Comparison of ENCODE assay signal across 19 cellular contexts in the genomic region with DNA sequence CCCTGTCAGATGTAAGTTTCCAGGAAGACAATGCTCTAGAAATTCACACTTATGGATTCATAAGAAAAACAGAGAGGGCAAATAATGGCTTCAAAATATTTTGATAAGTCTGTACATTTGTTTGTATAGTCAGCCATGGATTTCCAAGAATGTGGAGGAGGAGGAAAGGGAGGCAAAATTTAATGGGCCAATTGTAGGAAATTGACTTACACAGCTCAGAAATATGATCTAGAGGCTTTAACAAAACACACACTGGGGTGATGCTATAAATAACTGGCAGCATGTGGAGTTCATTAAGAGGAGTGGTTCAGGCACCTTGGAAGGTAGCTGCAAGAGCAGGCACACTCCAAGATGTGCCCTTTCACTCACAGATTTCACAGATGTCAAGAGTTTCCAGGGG.
DNase-seq lines count a peak whose midpoint lies in the region; ATAC-seq, FAIRE-seq and TF ChIP-seq lines count a peak whose summit lies in the region.
"Had no signal": no experiment of that assay in that cellular context is flagged by ENCODE, and none has a peak within 500 bp of the region (broad histone marks: within the 10 kb centered on the region; RNA-seq: fewer than 3 reads in every experiment).

No MANE protein-coding gene starts in this region.

- no peak for TF ChIP-seq CTCF in esophagus muscularis mucosa (IDR thresholded peaks at IDR 0.05)
- TF ChIP-seq CTCF in GM10248 (IDR thresholded peaks at IDR 0.05; ENCODE audit: control extremely low read depth, extremely low read depth, low read depth, missing control alignments) = no peak

- no peaks in the 10 kb centered on the region for H3K27me3 ChIP-seq in esophagus muscularis mucosa
- H3K27me3 ChIP-seq: left lung, suprapubic skin had no signal

- H3K36me3 ChIP-seq in esophagus muscularis mucosa = no peaks in the 10 kb centered on the region
- H3K36me3 ChIP-seq: left lung, suprapubic skin had no signal

- POLR2A ChIA-PET in GM10248 (lab: Yijun Ruan, JAX) = no interaction called here

- no peaks in the 10 kb centered on the region for H3K36me3 Mint-ChIP-seq in activated T-helper 2 cell treated with anti-CD3 and anti-CD28 coated beads, Interferon-gamma antibody, Interleukin-2, Interleukin-4, amounts not matched to agents 10 μg/mL and 5 μg/mL and 100 μg/mL, durations not matched to agents 14 hours and 24 hours and 36 hours (ENCODE audit: low read depth)

- no peak overlapping the region for H3K27ac Mint-ChIP-seq in activated T-helper 2 cell treated with anti-CD3 and anti-CD28 coated beads, Interferon-gamma antibody, Interleukin-2, Interleukin-4, amounts not matched to agents 10 μg/mL and 5 μg/mL and 100 μg/mL, durations not matched to agents 14 hours and 24 hours and 36 hours

- no peak for ATAC-seq in HG03460 (IDR thresholded peaks at IDR 0.05; ENCODE audit: unreplicated experiment)
- ATAC-seq: activated CD4-positive, CD25-positive, alpha-beta regulatory T cell treated with anti-CD3 and anti-CD28 coated beads, Interleukin-2, amount 50 U/mL, for 24 hours; left lung had no signal

- no peak for TF ChIP-seq POLR2A in H54 (IDR thresholded peaks at IDR 0.05; ENCODE audit: low read depth, low read length)
- no peak for TF ChIP-seq POLR2A in esophagus muscularis mucosa (IDR thresholded peaks at IDR 0.05; ENCODE audit: low read depth)

- no peak overlapping the region for H3K4me3 Mint-ChIP-seq in activated T-helper 2 cell treated with anti-CD3 and anti-CD28 coated beads, Interferon-gamma antibody, Interleukin-2, Interleukin-4, amounts not matched to agents 10 μg/mL and 5 μg/mL and 100 μg/mL, durations not matched to agents 14 hours and 24 hours and 36 hours (ENCODE audit: low read depth)

- H3K9me3 ChIP-seq in esophagus muscularis mucosa = no peaks in the 10 kb centered on the region
- H3K9me3 ChIP-seq: left lung, suprapubic skin had no signal

- intact Hi-C loops in esophagus muscularis mucosa (cut with DNase I) = no loop called here
- intact Hi-C loops in activated T-helper 2 cell treated with anti-CD3 and anti-CD28 coated beads, Interferon-gamma antibody, Interleukin-2, Interleukin-4, amounts not matched to agents 10 μg/mL and 5 μg/mL and 100 μg/mL, durations not matched to agents 14 hours and 24 hours and 36 hours (cut with micrococcal nuclease) = no loop called here

- peaks cover 19% of the 10 kb centered on the region for H3K27me3 Mint-ChIP-seq in activated T-helper 2 cell treated with anti-CD3 and anti-CD28 coated beads, Interferon-gamma antibody, Interleukin-2, Interleukin-4, amounts not matched to agents 10 μg/mL and 5 μg/mL and 100 μg/mL, durations not matched to agents 14 hours and 24 hours and 36 hours (ENCODE audit: low read depth)

- no peaks in the 10 kb centered on the region for H3K4me1 ChIP-seq in esophagus muscularis mucosa
- H3K4me1 ChIP-seq: left lung, parathyroid adenoma, suprapubic skin had no signal

- CTCF ChIA-PET in GM10248 (lab: Yijun Ruan, JAX) = interaction anchor here (1.0 kb wide), 1 partner anchor 9 kb away, joined by 4 read pairs; no protein-coding TSS in a partner anchor

- no peak overlapping the region for H3K4me3 ChIP-seq in esophagus muscularis mucosa
- H3K4me3 ChIP-seq: left lung, SK-N-MC, suprapubic skin had no signal

- no peak overlapping the region for H3K27ac ChIP-seq in esophagus muscularis mucosa (replicated peaks in 1 of 4)
- H3K27ac ChIP-seq: left lung, parathyroid adenoma, SK-N-MC, suprapubic skin had no signal

- no peaks in the 10 kb centered on the region for H3K4me1 Mint-ChIP-seq in activated T-helper 2 cell treated with anti-CD3 and anti-CD28 coated beads, Interferon-gamma antibody, Interleukin-2, Interleukin-4, amounts not matched to agents 10 μg/mL and 5 μg/mL and 100 μg/mL, durations not matched to agents 14 hours and 24 hours and 36 hours (ENCODE audit: low read depth)

- no peak for TF ChIP-seq EP300 in esophagus muscularis mucosa (IDR thresholded peaks at IDR 0.05)

- DNase-seq in A172 (ENCODE audit: low spot score) (peak; percentile 31), H54 (ENCODE audit: insufficient read length, low spot score) (peak; percentile 8), SK-N-DZ (ENCODE audit: low spot score) (peak; percentile 49), hepatic stellate cell (ENCODE audit: low spot score) (peak; percentile 52), esophagus muscularis mucosa (ENCODE audit: extremely low spot score) (no peak), GM10248 (ENCODE audit: extremely low spot score) (no peak)
- DNase-seq in activated T-helper 2 cell treated with anti-CD3 and anti-CD28 coated beads, Interferon-gamma antibody, Interleukin-2, Interleukin-4, amounts not matched to agents 10 μg/mL and 5 μg/mL and 100 μg/mL, durations not matched to agents 14 hours and 24 hours and 36 hours (ENCODE audit: low spot score) = no peak
- DNase-seq: activated T-cell treated with anti-CD3 and anti-CD28 coated beads, Interleukin-2, amount 50 U/mL, for 48 hours; C1 segment of cervical spinal cord; central memory CD4-positive, alpha-beta T cell; foreskin melanocyte; H7; Karpas-422; left lung had no signal

- H3K9me3 Mint-ChIP-seq in activated T-helper 2 cell treated with anti-CD3 and anti-CD28 coated beads, Interferon-gamma antibody, Interleukin-2, Interleukin-4, amounts not matched to agents 10 μg/mL and 5 μg/mL and 100 μg/mL, durations not matched to agents 14 hours and 24 hours and 36 hours = no peaks in the 10 kb centered on the region

- FAIRE-seq in H54 (lab: Jason Lieb, UNC) = no peak

Comparison
In these comparisons a context has a peak if more than half of its experiments do, and no peak if none do; other contexts are left out.
1. DNase-seq: peak in A172 (single experiment), H54 (single experiment), SK-N-DZ (single experiment) and hepatic stellate cell (single experiment); none in esophagus muscularis mucosa (single experiment), GM10248 (single experiment) and activated T-helper 2 cell treated with anti-CD3 and anti-CD28 coated beads, Interferon-gamma antibody, Interleukin-2, Interleukin-4, amounts not matched to agents 10 μg/mL and 5 μg/mL and 100 μg/mL, durations not matched to agents 14 hours and 24 hours and 36 hours (single experiment).